Comparison of ENCODE assay signal across 1 cellular context in genomic region chr1:160340866-160341265, GRCh38.
TF ChIP-seq lines count a peak whose summit lies in the region.

No MANE protein-coding gene starts in this region.

TF ChIP-seq in HepG2, 621 proteins besides CTCF, POLR2A, EP300 and RAD21 (continued from another document):
- no peak for TF ChIP-seq HOMEZ (CRISPR knock-in tag; IDR thresholded peaks at IDR 0.05; ENCODE audit: low read depth)
- 0 out of 2 replicates have a peak, but pooled peaks have one; percentile 19 for TF ChIP-seq MED1 (CRISPR knock-in tag; IDR thresholded peaks at IDR 0.05)
- no peak for TF ChIP-seq MTA3 (CRISPR knock-in tag; IDR thresholded peaks at IDR 0.05)
- no peak for TF ChIP-seq ZNF232 (CRISPR knock-in tag; IDR thresholded peaks at IDR 0.05; ENCODE audit: borderline replicate concordance)
- no peak for TF ChIP-seq KLF11 (CRISPR knock-in tag; IDR thresholded peaks at IDR 0.05)
- TF ChIP-seq AGO2 (optimal IDR thresholded peaks at IDR 0.05; ENCODE audit: low read depth, low read length) = no peak
- TF ChIP-seq GFI1 (CRISPR knock-in tag; IDR thresholded peaks at IDR 0.05; ENCODE audit: borderline replicate concordance) = no peak
- TF ChIP-seq, protein P1, sequence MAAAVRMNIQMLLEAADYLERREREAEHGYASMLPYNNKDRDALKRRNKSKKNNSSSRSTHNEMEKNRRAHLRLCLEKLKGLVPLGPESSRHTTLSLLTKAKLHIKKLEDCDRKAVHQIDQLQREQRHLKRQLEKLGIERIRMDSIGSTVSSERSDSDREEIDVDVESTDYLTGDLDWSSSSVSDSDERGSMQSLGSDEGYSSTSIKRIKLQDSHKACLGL (CRISPR knock-in tag; IDR thresholded peaks at IDR 0.05) = no peak
- no peak for TF ChIP-seq SIX4 (CRISPR knock-in tag; IDR thresholded peaks at IDR 0.05)
- 0 out of 2 replicates have a peak, but pooled peaks have one; percentile 37 for TF ChIP-seq FOXA3 (CRISPR knock-in tag; IDR thresholded peaks at IDR 0.05)
TF ChIP-seq in HepG2: peak in this region for 13.
